15 cellular contexts compared by ENCODE assay signal in the genomic region with DNA sequence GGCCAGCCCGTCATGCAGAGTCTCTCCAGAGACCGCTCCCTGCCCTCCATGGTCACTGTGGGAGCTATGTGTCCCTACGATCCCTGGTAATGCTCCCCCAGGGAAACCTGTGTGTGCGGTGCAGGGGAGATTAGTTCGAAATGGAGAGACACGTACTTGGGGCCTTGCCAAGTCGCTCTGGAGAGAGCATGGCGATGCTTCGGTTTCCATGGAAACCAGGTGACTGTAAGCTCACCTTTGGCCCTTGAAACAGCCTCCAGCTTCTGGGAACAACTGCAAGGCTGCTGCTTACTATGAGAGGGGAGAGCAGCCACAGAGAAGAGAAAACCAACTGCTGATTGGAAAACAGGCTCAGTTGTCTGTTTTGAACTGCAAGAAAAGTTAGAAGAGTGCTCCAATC.
DNase-seq lines count a peak whose midpoint lies in the region; ATAC-seq lines count a peak whose summit lies in the region.
"Had no signal": no experiment of that assay in that cellular context is flagged by ENCODE, and none has a peak within 500 bp of the region (broad histone marks: within the 10 kb centered on the region; RNA-seq: fewer than 3 reads in every experiment).

No MANE protein-coding gene starts in this region.

- no peaks in the 10 kb centered on the region for H3K9me3 ChIP-seq in neuronal stem cell (replicated peaks in 1 of 2; ENCODE audit: control insufficient read depth in 2 of 2, insufficient read depth in 1 of 2, low read depth in 1 of 2, low read length in 2 of 2)

- H4K8ac ChIP-seq in neuronal stem cell (ENCODE audit: low read depth, low read length) = no peak overlapping the region

- no peak overlapping the region for H3K27ac ChIP-seq in neuronal stem cell (replicated peaks; ENCODE audit: low read length)
- H3K27ac ChIP-seq: GM23248 had no signal

- H3K9ac ChIP-seq in neuronal stem cell (ENCODE audit: low read depth, low read length, poor library complexity) = no peak overlapping the region
- H3K9ac ChIP-seq: GM23248 had no signal

- H3K4me1 ChIP-seq in neuronal stem cell (ENCODE audit: control insufficient read depth in 2 of 2, insufficient read depth in 1 of 2, low read depth in 1 of 2, low read length in 2 of 2) = no peaks in the 10 kb centered on the region

- no peak overlapping the region for H2AFZ ChIP-seq in neuronal stem cell (ENCODE audit: low read length)
- H2AFZ ChIP-seq: GM23248 had no signal

- H3K79me1 ChIP-seq in neuronal stem cell (ENCODE audit: low read depth, low read length) = no peaks in the 10 kb centered on the region

- ATAC-seq in GM21515 (IDR thresholded peaks at IDR 0.05; ENCODE audit: unreplicated experiment) = no peak

- H3K23ac ChIP-seq in neuronal stem cell (ENCODE audit: low read depth, low read length, poor library complexity) = no peak overlapping the region

- DNase-seq in NCI-H146 (lab: John Stamatoyannopoulos, UW) (peak; percentile 2), NCI-H146 treated with DMSO at 0.1 percent for 48 hours (lab: John Stamatoyannopoulos, UW; ENCODE audit: unreplicated experiment) (no peak), DMS79 treated with DMSO at 0.1 percent for 48 hours (lab: John Stamatoyannopoulos, UW) (peak; percentile 70), NCI-H748 treated with DMSO at 0.1 percent for 48 hours (lab: John Stamatoyannopoulos, UW) (peak; percentile 18), neuronal stem cell (ENCODE audit: low spot score) (no peak), HPDE6-E6E7 (ENCODE audit: extremely low spot score) (no peak), RPMI8226 (no peak)
- DNase-seq: C1 segment of cervical spinal cord; Calu3; CD4-positive, alpha-beta T cell; DMS 273 treated with DMSO at 0.1 percent for 48 hours; GF-D8; GM23248; H7 had no signal

- H3K27me3 ChIP-seq in neuronal stem cell (ENCODE audit: control insufficient read depth in 3 of 3, insufficient read depth in 3 of 3, low read depth in 1 of 3, low read length in 3 of 3) = no peaks in the 10 kb centered on the region

- no peak overlapping the region for H2BK15ac ChIP-seq in neuronal stem cell (ENCODE audit: low read length)

- peak overlapping the region; percentile 9 for H3K14ac ChIP-seq in neuronal stem cell (ENCODE audit: low read length)

- WGBS in neuronal stem cell (ENCODE audit: extremely low coverage in 2 of 2, insufficient read length in 2 of 2, insufficient replicate concordance in 1 of 2), 2 donors = no CpG with 5 or more reads among the region's 9 CpGs

- H2BK120ac ChIP-seq in neuronal stem cell (ENCODE audit: low read depth, low read length) = no peak overlapping the region

- no peak overlapping the region for H3K4me2 ChIP-seq in neuronal stem cell (ENCODE audit: insufficient read depth, low read length, poor library complexity, severe bottlenecking)

- H2BK12ac ChIP-seq in neuronal stem cell (ENCODE audit: low read length) = no peak overlapping the region

- no peak overlapping the region for H2AK5ac ChIP-seq in neuronal stem cell (ENCODE audit: low read depth, low read length)

- no peak overlapping the region for H3K4ac ChIP-seq in neuronal stem cell (ENCODE audit: low read length)

- H2BK5ac ChIP-seq in neuronal stem cell (ENCODE audit: low read length) = no peak overlapping the region

- H3K4me3 ChIP-seq in neuronal stem cell (ENCODE audit: low read length in 2 of 2) = no peak overlapping the region
- H3K4me3 ChIP-seq: GM23248 had no signal

- no peaks in the 10 kb centered on the region for H3K36me3 ChIP-seq in neuronal stem cell (replicated peaks in 1 of 2; ENCODE audit: control insufficient read depth in 2 of 2, insufficient read depth in 2 of 2, low read length in 2 of 2)

- H4K91ac ChIP-seq in neuronal stem cell (ENCODE audit: low read depth, low read length, poor library complexity) = no peak overlapping the region

- H3K18ac ChIP-seq in neuronal stem cell (ENCODE audit: low read length) = no peak overlapping the region

Comparison
In these comparisons a context has a peak if more than half of its experiments do, and no peak if none do; other contexts are left out.
1. DNase-seq: peak in NCI-H146 (single experiment), DMS79 treated with DMSO at 0.1 percent for 48 hours (single experiment) and NCI-H748 treated with DMSO at 0.1 percent for 48 hours (single experiment); none in NCI-H146 treated with DMSO at 0.1 percent for 48 hours (single experiment), neuronal stem cell (single experiment), HPDE6-E6E7 (single experiment) and RPMI8226 (single experiment).